ENCODE assay signal across 9 cellular contexts in the genomic region with DNA sequence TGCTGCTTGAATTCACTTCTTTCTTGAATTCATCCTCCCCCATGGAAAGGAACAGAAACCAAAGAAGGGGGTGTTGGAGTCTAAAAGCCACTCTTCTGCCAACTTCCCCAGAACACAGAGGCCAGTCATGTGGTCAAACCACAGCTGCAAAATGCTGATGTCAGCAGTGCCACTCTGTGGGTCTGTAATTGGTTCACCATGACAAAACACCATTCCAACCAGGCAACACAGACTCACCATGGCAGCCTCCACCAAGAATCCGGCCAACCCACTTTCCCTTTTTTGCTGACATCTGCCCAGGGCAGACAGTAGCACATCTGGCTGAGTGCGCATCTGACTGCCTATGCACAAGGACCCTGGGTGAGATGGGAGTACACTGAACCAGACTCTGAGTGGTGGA. TPM values are rescaled to one million over a fixed set of nuclear protein-coding genes. Genes with fewer than 3 reads are reported as not detected.
DNase-seq lines count a peak whose midpoint lies in the region; ATAC-seq and TF ChIP-seq lines count a peak whose summit lies in the region.
"Had no signal": no experiment of that assay in that cellular context is flagged by ENCODE, and none has a peak within 500 bp of the region (broad histone marks: within the 10 kb centered on the region; RNA-seq: fewer than 3 reads in every experiment).

No MANE protein-coding gene starts in this region.

- peak overlapping the region in 1 of 2 experiments; percentile 23 for H3K18ac ChIP-seq in mesenchymal stem cell (ENCODE audit: low read depth in 1 of 2, low read length in 2 of 2)

- TF ChIP-seq CTCF in AG10803 (conservative IDR thresholded peaks at IDR 0.05; ENCODE audit: low read length) (no peak), progenitor cell of endocrine pancreas (IDR thresholded peaks at IDR 0.05; ENCODE audit: unreplicated experiment) (no peak), BE2C (IDR thresholded peaks at IDR 0.05; ENCODE audit: low read depth, low read length) (no peak)

- H3K9ac ChIP-seq in mesenchymal stem cell (ENCODE audit: low read length), result peak overlapping the region; percentile 17

- H2BK15ac ChIP-seq in mesenchymal stem cell (ENCODE audit: low read depth, poor library complexity, severe bottlenecking), result no peak overlapping the region

- H2BK120ac ChIP-seq in mesenchymal stem cell (ENCODE audit: low read depth, low read length), result no peak overlapping the region

- H3K36me3 ChIP-seq in mesenchymal stem cell (ENCODE audit: control insufficient read depth in 1 of 2, insufficient read depth in 2 of 2, low read depth in 1 of 2, low read length in 2 of 2) (no peaks in the 10 kb centered on the region), BE2C (no peaks in the 10 kb centered on the region; the same call in 1 of the 2 replicates)

- H3K27me3 ChIP-seq in mesenchymal stem cell (ENCODE audit: control insufficient read depth in 1 of 2, insufficient read depth in 1 of 2, low read length in 2 of 2) (no peaks in the 10 kb centered on the region), BE2C (no peaks in the 10 kb centered on the region)

- H3K79me1 ChIP-seq in mesenchymal stem cell (replicated peaks; ENCODE audit: low read length, poor library complexity, severe bottlenecking), result peaks cover 22% of the 10 kb centered on the region

- no peak overlapping the region for H3K4me3 Mint-ChIP-seq in progenitor cell of endocrine pancreas (ENCODE audit: low read depth)

- H2BK5ac ChIP-seq in mesenchymal stem cell (ENCODE audit: low read depth, low read length, poor library complexity, severe bottlenecking), result no peak overlapping the region

- H3K9me3 ChIP-seq in mesenchymal stem cell (ENCODE audit: control insufficient read depth, low read length) (no peaks in the 10 kb centered on the region), BE2C (no peaks in the 10 kb centered on the region)

- H3K9me3 Mint-ChIP-seq in progenitor cell of endocrine pancreas (ENCODE audit: low read depth), result peaks cover 5% of the 10 kb centered on the region
- H3K9me3 Mint-ChIP-seq: activated naive CD4-positive, alpha-beta T cell treated with anti-CD3 and anti-CD28 coated beads, Interleukin-2, amount 50 U/mL, for 72 hours had no signal

- no peak overlapping the region for H3K27ac Mint-ChIP-seq in progenitor cell of endocrine pancreas

- no peak overlapping the region for H2AK5ac ChIP-seq in mesenchymal stem cell (ENCODE audit: low read length, severe bottlenecking)

- H3K4me1 ChIP-seq in mesenchymal stem cell (ENCODE audit: control insufficient read depth, insufficient read depth, low read depth, low read length) (peaks cover 7% of the 10 kb centered on the region), BE2C (peaks cover 13% of the 10 kb centered on the region)

- peak overlapping the region; percentile 66 for H4K8ac ChIP-seq in mesenchymal stem cell (ENCODE audit: low read length)

- no peak overlapping the region for H3K4me3 ChIP-seq in AG10803 (ENCODE audit: low read length)
- no peak overlapping the region for H3K4me3 ChIP-seq in mesenchymal stem cell (ENCODE audit: insufficient read depth in 1 of 2, low read depth in 1 of 2, low read length in 2 of 2)
- H3K4me3 ChIP-seq in BE2C (ENCODE audit: low read depth, low read length), result no peak overlapping the region

- no peak overlapping the region for H3K27ac ChIP-seq in mesenchymal stem cell (ENCODE audit: low read length, poor library complexity, severe bottlenecking)

- 100% methylated on average over 2 of the region's 2 CpGs for WGBS in mesenchymal stem cell

- peak; percentile 27 for ATAC-seq in GM19452 (IDR thresholded peaks at IDR 0.05; ENCODE audit: unreplicated experiment)
- ATAC-seq: activated naive CD4-positive, alpha-beta T cell treated with anti-CD3 and anti-CD28 coated beads, Interleukin-2, amount 50 U/mL, for 72 hours had no signal

- no peak overlapping the region for H3K14ac ChIP-seq in mesenchymal stem cell (ENCODE audit: low read length in 2 of 2)

- peak overlapping the region; percentile 34 for H4K91ac ChIP-seq in mesenchymal stem cell (ENCODE audit: low read length)

- no peak overlapping the region for H2AFZ ChIP-seq in mesenchymal stem cell (ENCODE audit: low read depth, low read length)

- peak overlapping the region; percentile 9 to 29 for H3K4ac ChIP-seq in mesenchymal stem cell (ENCODE audit: low read depth in 1 of 2, low read length in 2 of 2)

- no peaks in the 10 kb centered on the region for H3K36me3 Mint-ChIP-seq in progenitor cell of endocrine pancreas (ENCODE audit: insufficient read depth)

- no peaks in the 10 kb centered on the region for H3K27me3 Mint-ChIP-seq in progenitor cell of endocrine pancreas

- H3K4me1 Mint-ChIP-seq in progenitor cell of endocrine pancreas (ENCODE audit: low read depth), result peaks cover 11% of the 10 kb centered on the region

- peak overlapping the region; percentile 6 to 82 for H2BK12ac ChIP-seq in mesenchymal stem cell (ENCODE audit: low read length in 2 of 2)

- no peak overlapping the region for H3K23ac ChIP-seq in mesenchymal stem cell (ENCODE audit: low read length in 2 of 2)

- DNase-seq in AG10803 (ENCODE audit: low read depth) (peak; percentile 84), NOMO-1 (lab: John Stamatoyannopoulos, UW; ENCODE audit: unreplicated experiment in 2 of 2) (peak; percentile 80 to 90), anterior cingulate cortex (lab: John Stamatoyannopoulos, UW) (peak in 51 of 58 donors; percentile 4 to 84 (median 54)), mesenchymal stem cell (peak; percentile 45), progenitor cell of endocrine pancreas (ENCODE audit: low spot score, unreplicated experiment) (no peak), BE2C (no peak)
- DNase-seq in activated effector memory CD4-positive, alpha-beta T cell treated with Interleukin-2 at 50 U/mL for 16 hours, result no peak

- H3K4me2 ChIP-seq in mesenchymal stem cell (ENCODE audit: low read length, poor library complexity, severe bottlenecking), result no peak overlapping the region

RNA-seq across cellular contexts. Expression of gene OSBPL3, which starts 16.8 kb away (rescaled TPM):
- 7.8 TPM for polyA plus RNA-seq in mesenchymal stem cell (2013, experiment 1 of 2)
- 7.5 TPM for polyA plus RNA-seq in mesenchymal stem cell (2013, experiment 2 of 2)
- total RNA-seq in progenitor cell of endocrine pancreas, result 11.6 and 12.1 TPM in 2 replicates
- polyA plus RNA-seq in BE2C (2012; ENCODE audit: insufficient read depth, insufficient read length, low read depth), result 7.6 TPM

Comparison
In these comparisons a context has a peak if more than half of its experiments do, and no peak if none do; other contexts are left out.
1. DNase-seq: peak in AG10803 (single experiment), NOMO-1 (2 of 2), anterior cingulate cortex (51 of 58) and mesenchymal stem cell (single experiment); none in progenitor cell of endocrine pancreas (single experiment), BE2C (single experiment) and activated effector memory CD4-positive, alpha-beta T cell treated with Interleukin-2 at 50 U/mL for 16 hours (single experiment).